Comparison of ENCODE assay signal across 8 cellular contexts in genomic region chr10:104122273-104123107, GRCh38. TPM values are rescaled to one million over a fixed set of nuclear protein-coding genes. Genes with fewer than 3 reads are reported as not detected.
A peak's percentile ranks its signal among the peaks of the same experiment; 100 is the strongest.
DNase-seq lines count a peak whose midpoint lies in the region; ATAC-seq and TF ChIP-seq lines count a peak whose summit lies in the region.

No MANE protein-coding gene starts in this region.

- no peak for TF ChIP-seq CTCF in fibroblast of pulmonary artery (IDR thresholded peaks at IDR 0.05; ENCODE audit: low read length, missing control alignments)
- no peak for TF ChIP-seq CTCF in ovary (IDR thresholded peaks at IDR 0.05)

- H3K4me1 ChIP-seq in ovary (ENCODE audit: insufficient read depth) = peaks cover 2% of the 10 kb centered on the region

- H3K36me3 ChIP-seq in ovary = no peaks in the 10 kb centered on the region

- peak overlapping the region; percentile 98 to 99 for H3K27ac Mint-ChIP-seq in T-cell

- ATAC-seq in HG03039 (IDR thresholded peaks at IDR 0.05; ENCODE audit: unreplicated experiment) (peak; percentile 2), T-cell (replicated peaks in 1 of 4) (no peak)

- peak overlapping the region; percentile 90 to 93 (median 92) for H3K4me3 Mint-ChIP-seq in T-cell

- H3K36me3 Mint-ChIP-seq in T-cell = peaks cover 19% of the 10 kb centered on the region

- H3K9me3 Mint-ChIP-seq in T-cell = no peaks in the 10 kb centered on the region

- H3K4me1 Mint-ChIP-seq in T-cell = peaks cover 24 to 32% (median 26%) of the 10 kb centered on the region in 3 donors

- intact Hi-C loops in ovary (cut with DNase I) = loop anchor here (5.0 to 10.0 kb wide), 3 partner anchors 155 to 238 kb away; partner anchors contain the start of gene SLK (in 1 of the 4)

- DNase-seq in NCI-H2171 treated with DMSO at 0.1 percent for 48 hours (lab: John Stamatoyannopoulos, UW) (peak; percentile 58), NCI-H2171 (lab: John Stamatoyannopoulos, UW) (no peak), T-cell (no peak), fibroblast of pulmonary artery (ENCODE audit: low read depth) (no peak), ovary (no peak), medulla oblongata (ENCODE audit: extremely low spot score) (no peak), NCI-H2029 (lab: John Stamatoyannopoulos, UW) (no peak)

- TF ChIP-seq EP300 in ovary (IDR thresholded peaks at IDR 0.05) = no peak

- POLR2A ChIA-PET in T-cell (lab: Charles Lee) = interaction anchor here (0.6 to 1.3 kb wide), 8 partner anchors 13 to 755 kb away, joined by 3 to 9 read pairs (median 4); partner anchors contain the start of gene CFAP43 (in 1 of the 2)

- CTCF ChIA-PET in T-cell (lab: Charles Lee) = interaction anchor here (0.6 to 2.0 kb wide), 15 partner anchors 50 to 235 kb away, joined by 3 to 11 read pairs (median 3); partner anchors contain the start of gene CFAP58 (in 1 of the 2)

- no peaks in the 10 kb centered on the region for H3K27me3 Mint-ChIP-seq in T-cell

- no peak for TF ChIP-seq POLR2A in ovary (IDR thresholded peaks at IDR 0.05)

- H3K4me3 ChIP-seq in fibroblast of pulmonary artery (replicated peaks; ENCODE audit: low read depth, low read length) (peak overlapping the region; percentile 82), ovary (peak overlapping the region; percentile 83)

- no peaks in the 10 kb centered on the region for H3K9me3 ChIP-seq in ovary

- 20 to 21% (median 21%) methylated on average over 20 of the region's 20 CpGs for WGBS in ovary, 3 donors

- peak overlapping the region; percentile 87 to 92 for H3K27ac ChIP-seq in ovary

- no peaks in the 10 kb centered on the region for H3K27me3 ChIP-seq in ovary

RNA-seq across cellular contexts. Expression of gene SFR1, which starts 0.5 kb away (rescaled TPM):
- total RNA-seq in T-cell (10 to 100 TPM in 2 of 5 donors, 1 to 10 TPM in 3; 9.0 to 11.3 (median 9.7) TPM), ovary (10 to 100 TPM in 2 of 7 donors, 1 to 10 TPM in 5; 6.0 to 12.0 (median 7.9) TPM)
- 10 to 100 TPM in 1 of 2 donors, 1 to 10 TPM in 1; 5.6 to 10.9 TPM for polyA plus RNA-seq in ovary

RNA-seq across cellular contexts. Expression of gene COL17A1, which starts 36.8 kb away (rescaled TPM):
- total RNA-seq in T-cell (under 1 TPM in 1 of 5 donors, not detected in 4; 0.16 TPM), ovary (under 1 TPM in 5 of 7 donors, not detected in 2; 0.23 to 0.90 (median 0.46) TPM)
- polyA plus RNA-seq in ovary = under 1 TPM; 0.17 to 0.67 TPM
